Comparison of ENCODE assay signal across 11 cellular contexts in genomic region chr20:18412202-18412901, GRCh38. TPM values are rescaled to one million over a fixed set of nuclear protein-coding genes. Genes with fewer than 3 reads are reported as not detected.
DNase-seq lines count a peak whose midpoint lies in the region; ATAC-seq, FAIRE-seq and TF ChIP-seq lines count a peak whose summit lies in the region.
"Had no signal": no experiment of that assay in that cellular context is flagged by ENCODE, and none has a peak within 500 bp of the region (broad histone marks: within the 10 kb centered on the region; RNA-seq: fewer than 3 reads in every experiment).

No MANE protein-coding gene starts in this region.

- H2AFZ ChIP-seq in Loucy (ENCODE audit: low read length) (peak overlapping the region; percentile 22; the same call in 1 of the 2 replicates), H1 (ENCODE audit: low read length) (peak overlapping the region; percentile 13; the same call in 1 of the 2 replicates)

- peak overlapping the region; percentile 70 for H3K4me3 Mint-ChIP-seq in Caco-2 (ENCODE audit: unreplicated experiment)
- H3K4me3 Mint-ChIP-seq in HFFc6, result no peak overlapping the region

- TF ChIP-seq POLR2A in H1 (IDR thresholded peaks at IDR 0.05; ENCODE audit: control extremely low read depth in 1 of 2, low read depth in 2 of 2, low read length in 2 of 2), result no peak

- no peak overlapping the region; the same call in 1 of the 2 replicates for H2AK5ac ChIP-seq in H1 (ENCODE audit: low read depth, low read length)

- intact Hi-C loops in Caco-2 (cut with micrococcal nuclease; ENCODE audit: unreplicated experiment), result loop anchor here (2.0 to 10.0 kb wide), 4 partner anchors 54 to 492 kb away; partner anchors contain the start of genes DZANK1, POLR3F and SMIM26

- H4K20me1 ChIP-seq in Loucy (ENCODE audit: insufficient read depth, low read length, poor library complexity, severe bottlenecking), result no peaks in the 10 kb centered on the region
- H4K20me1 ChIP-seq in H1 (replicated peaks in 1 of 2; ENCODE audit: control insufficient read depth in 1 of 2, insufficient read depth in 2 of 2, low read length in 2 of 2), result no peaks in the 10 kb centered on the region

- H3K79me1 ChIP-seq in H1 (ENCODE audit: low read depth, low read length), result no peaks in the 10 kb centered on the region

- ATAC-seq in GM21381 (IDR thresholded peaks at IDR 0.05; ENCODE audit: unreplicated experiment), result peak; percentile 42
- ATAC-seq in GM18873 (IDR thresholded peaks at IDR 0.05; ENCODE audit: low FRiP score, unreplicated experiment), result no peak

- H3K36me3 ChIP-seq in Caco-2 (ENCODE audit: control insufficient read depth, insufficient read depth, low read length) (no peaks in the 10 kb centered on the region), Loucy (ENCODE audit: insufficient read depth, low read length) (no peaks in the 10 kb centered on the region), H1 (ENCODE audit: control insufficient read depth in 2 of 4, insufficient read depth in 4 of 4, low read length in 3 of 4) (no peaks in the 10 kb centered on the region)
- H3K36me3 ChIP-seq: adrenal gland had no signal

- no peak overlapping the region for H3K4ac ChIP-seq in H1 (replicated peaks; ENCODE audit: insufficient read length, low read depth, low read length)

- H3K27ac ChIP-seq in H1 (ENCODE audit: low read depth, low read length), result no peak overlapping the region; the same call in 1 of the 2 replicates
- H3K27ac ChIP-seq: adrenal gland had no signal

- H3K4me3 ChIP-seq in Caco-2 (ENCODE audit: low read depth, low read length), result peak overlapping the region; percentile 20
- H3K4me3 ChIP-seq in Loucy (ENCODE audit: low read length, poor library complexity, severe bottlenecking), result peak overlapping the region; percentile 1
- H3K4me3 ChIP-seq in H1 (ENCODE audit: extremely low read depth in 1 of 4, insufficient read depth in 2 of 4, low read depth in 3 of 4, low read length in 4 of 4), result peak overlapping the region in 2 of 4 experiments; percentile 5 to 40; a peak in 2 of 8 replicates
- H3K4me3 ChIP-seq: adrenal gland had no signal

- POLR2A ChIA-PET in Caco-2 (lab: Charles Lee), result interaction anchor here (0.6 kb wide), 1 partner anchor 95 kb away, joined by 3 read pairs; no protein-coding TSS in a partner anchor
- POLR2A ChIA-PET in H1 (lab: Charles Lee; ENCODE audit: partially characterized antibody), result interaction anchor here (0.6 to 0.9 kb wide), 2 partner anchors 54 to 656 kb away, joined by 3 read pairs; partner anchors contain the start of genes DZANK1 and POLR3F

- peak overlapping the region; percentile 84 for H3K23ac ChIP-seq in H1 (ENCODE audit: insufficient read length)

- H4K91ac ChIP-seq in H1 (replicated peaks; ENCODE audit: insufficient read length, low read length), result peak overlapping the region; percentile 47

- H3K4me1 Mint-ChIP-seq in Caco-2 (ENCODE audit: low read depth, unreplicated experiment) (peaks cover 8% of the 10 kb centered on the region), HFFc6 (ENCODE audit: low read depth) (no peaks in the 10 kb centered on the region)

- no peak for DNase-seq in Caco-2
- no peak for DNase-seq in H1 (ENCODE audit: low read depth in 1 of 2, low spot score in 2 of 2)
- no peak for DNase-seq in HFFc6
- no peak for DNase-seq in occipital lobe (lab: John Stamatoyannopoulos, UW)
- no peak for DNase-seq in NCI-H2171 treated with DMSO at 0.1 percent for 48 hours (lab: John Stamatoyannopoulos, UW)
- DNase-seq: adrenal gland; effector CD8-positive, alpha-beta T cell; Right ventricle myocardium superior had no signal

- no peaks in the 10 kb centered on the region for H3K9me3 ChIP-seq in Caco-2
- H3K9me3 ChIP-seq in Loucy (ENCODE audit: insufficient read depth, low read depth, low read length), result no peaks in the 10 kb centered on the region
- no peaks in the 10 kb centered on the region for H3K9me3 ChIP-seq in H1 (ENCODE audit: insufficient read depth in 2 of 2, low read depth in 1 of 2, low read length in 1 of 2)
- H3K9me3 ChIP-seq: adrenal gland had no signal

- FAIRE-seq in H1 (lab: Jason Lieb, UNC), result no peak

- peak overlapping the region; percentile 84 for H3K27ac Mint-ChIP-seq in Caco-2 (ENCODE audit: unreplicated experiment)
- H3K27ac Mint-ChIP-seq in HFFc6, result no peak overlapping the region

- H3K9me2 ChIP-seq in Loucy (replicated peaks; ENCODE audit: low read depth, low read length), result no peaks in the 10 kb centered on the region

- no peaks in the 10 kb centered on the region for H3K27me3 Mint-ChIP-seq in Caco-2 (ENCODE audit: insufficient read depth, unreplicated experiment)
- no peaks in the 10 kb centered on the region; the same call in 1 of the 2 replicates for H3K27me3 Mint-ChIP-seq in HFFc6 (ENCODE audit: insufficient read depth)

- no peaks in the 10 kb centered on the region for H3K36me3 Mint-ChIP-seq in Caco-2 (ENCODE audit: insufficient read depth, unreplicated experiment)
- no peaks in the 10 kb centered on the region for H3K36me3 Mint-ChIP-seq in HFFc6 (ENCODE audit: low read depth)

- H3K9ac ChIP-seq in Loucy (ENCODE audit: low read depth, low read length, poor library complexity, severe bottlenecking), result peak overlapping the region; percentile 6
- peak overlapping the region in 2 of 4 experiments; percentile 47 to 70; a peak in 4 of 7 replicates for H3K9ac ChIP-seq in H1 (replicated peaks in 1 of 4; ENCODE audit: extremely low read depth in 1 of 4, low read depth in 3 of 4, low read length in 3 of 4)

- H2BK120ac ChIP-seq in H1 (replicated peaks; ENCODE audit: low read depth, low read length), result no peak overlapping the region

- H3K4me2 ChIP-seq in Loucy (ENCODE audit: low read depth, low read length, poor library complexity, severe bottlenecking) (peak overlapping the region; percentile 30), H1 (ENCODE audit: insufficient read depth in 1 of 2, low read depth in 2 of 2, low read length in 2 of 2) (peak overlapping the region; percentile 54 to 55)

- no peak for TF ChIP-seq CTCF in Caco-2 (IDR thresholded peaks at IDR 0.05; ENCODE audit: insufficient read depth in 1 of 2, low read depth in 1 of 2, low read length in 1 of 2, severe bottlenecking in 1 of 2, unreplicated experiment in 1 of 2)
- no peak for TF ChIP-seq CTCF in Loucy (conservative IDR thresholded peaks at IDR 0.05; ENCODE audit: low read length)
- TF ChIP-seq CTCF in H1 (IDR thresholded peaks at IDR 0.05; ENCODE audit: control extremely low read depth in 1 of 3, insufficient read depth in 1 of 3, low read depth in 1 of 3, low read length in 3 of 3), result no peak
- no peak for TF ChIP-seq CTCF in HFFc6 (IDR thresholded peaks at IDR 0.05)

- H3K27me3 ChIP-seq in Caco-2 (replicated peaks; ENCODE audit: control insufficient read depth, insufficient read depth, low read length), result no peaks in the 10 kb centered on the region
- H3K27me3 ChIP-seq in Loucy (ENCODE audit: insufficient read depth, low read length, poor library complexity, severe bottlenecking), result no peaks in the 10 kb centered on the region
- no peaks in the 10 kb centered on the region for H3K27me3 ChIP-seq in H1 (replicated peaks in 1 of 4; ENCODE audit: control insufficient read depth in 3 of 4, extremely low read depth in 1 of 4, insufficient read depth in 3 of 4, low read length in 3 of 4)
- H3K27me3 ChIP-seq: adrenal gland had no signal

- no peak overlapping the region for H3K14ac ChIP-seq in H1 (ENCODE audit: insufficient read length)

- H2BK15ac ChIP-seq in H1 (ENCODE audit: low read length), result no peak overlapping the region

- CTCF ChIA-PET in Caco-2 (lab: Charles Lee), result interaction anchor here (1.0 to 1.3 kb wide), 2 partner anchors 16 to 19 kb away, joined by 4 to 5 read pairs; no protein-coding TSS in a partner anchor
- CTCF ChIA-PET in H1 (lab: Charles Lee; ENCODE audit: partially characterized antibody), result interaction anchor here (0.7 to 3.2 kb wide), 9 partner anchors 9 to 492 kb away, joined by 3 to 15 read pairs (median 3); partner anchors contain the start of genes RBBP9 and SEC23B

- no peak overlapping the region for H2BK20ac ChIP-seq in H1 (ENCODE audit: low read length)

- WGBS in H1 (ENCODE audit: extremely low coverage in 1 of 2, insufficient coverage in 1 of 2, insufficient read length in 1 of 2, insufficient replicate concordance in 2 of 2, low coverage in 1 of 2, low lambda C conversion rate in 2 of 2, missing lambda C conversion rate in 1 of 2), 2 experiments, result 76% methylated on average over 6 of the region's 6 CpGs; no CpG with 5 or more reads in 1 of the 2 experiments

- TF ChIP-seq RAD21 in H1 (IDR thresholded peaks at IDR 0.05 in 1 of 2, conservative IDR thresholded peaks at IDR 0.05 in 1 of 2; ENCODE audit: low read depth in 2 of 2, low read length in 2 of 2), result no peak

- H3F3A ChIP-seq in Loucy (ENCODE audit: low read depth), result no peaks in the 10 kb centered on the region

- 0 out of 2 replicates have a peak overlapping the region, but pooled peaks have one; percentile 7 for H2BK5ac ChIP-seq in H1 (ENCODE audit: low read depth, low read length)

- no peak for TF ChIP-seq EP300 in H1 (IDR thresholded peaks at IDR 0.05; ENCODE audit: borderline replicate concordance in 1 of 2, low read depth in 2 of 2, low read length in 2 of 2)

- H3K56ac ChIP-seq in H1 (replicated peaks; ENCODE audit: insufficient read length, low read depth, low read length), result no peak overlapping the region

- H3K9me3 Mint-ChIP-seq in Caco-2 (ENCODE audit: unreplicated experiment), result no peaks in the 10 kb centered on the region
- H3K9me3 Mint-ChIP-seq in HFFc6, result no peaks in the 10 kb centered on the region

- TSS peak; percentile 76 for BruUV-seq in Caco-2 (replicated peaks; lab: Mats Ljungman, UMichigan)

- H2BK12ac ChIP-seq in H1 (ENCODE audit: low read depth, low read length), result no peak overlapping the region

- H3K23me2 ChIP-seq in H1 (ENCODE audit: low read depth, low read length), result no peaks in the 10 kb centered on the region; the same call in 1 of the 2 replicates

- no peak overlapping the region for H4K8ac ChIP-seq in H1 (ENCODE audit: extremely low read depth, insufficient read depth, low read length)

- no peak overlapping the region for H4K5ac ChIP-seq in H1 (ENCODE audit: insufficient read length, low read depth, low read length)

- no peaks in the 10 kb centered on the region for H3K4me1 ChIP-seq in Caco-2
- peaks cover 3% of the 10 kb centered on the region for H3K4me1 ChIP-seq in Loucy (ENCODE audit: insufficient read depth, low read length, poor library complexity, severe bottlenecking)
- peaks cover 0 to 10% (median 2%) of the 10 kb centered on the region in 4 experiments; a peak in 5 of 7 replicates for H3K4me1 ChIP-seq in H1 (replicated peaks in 1 of 4; ENCODE audit: control insufficient read depth in 3 of 4, insufficient read depth in 4 of 4, low read length in 3 of 4)

- H3K79me2 ChIP-seq in Loucy (ENCODE audit: insufficient read depth, low read length) (no peaks in the 10 kb centered on the region), H1 (ENCODE audit: control insufficient read depth in 1 of 2, insufficient read depth in 2 of 2, low read length in 2 of 2) (no peaks in the 10 kb centered on the region)

- H3K18ac ChIP-seq in H1 (ENCODE audit: extremely low read depth, low read length), result no peak overlapping the region

RNA-seq across cellular contexts. Expression of gene DZANK1, which starts 54.5 kb away (rescaled TPM):
- 8.6 and 9.6 TPM in 2 replicates for total RNA-seq in Caco-2 (2022)
- 9.7 and 9.9 TPM in 2 replicates for total RNA-seq in H1 (2021; fragmentation: NEBNext Ultra II Directional; extraction: Animal tissue kit (Norgen Biotek cat#: 25700))
- polyA plus RNA-seq in H1 (2011; rRNA removed), result 4.9 and 8.0 TPM in 2 replicates
- polyA plus RNA-seq in H1 (2011; cell fraction: cytosol; rRNA removed), result 9.6 TPM
- 8.1 TPM for polyA plus RNA-seq in H1 (2011; cell fraction: nucleus; rRNA removed)
- 8.5 to 13.0 TPM (median 11.2 TPM) in 4 replicates for polyA plus RNA-seq in H1 (2012, experiment 1 of 2)
- 2.3 TPM for polyA plus RNA-seq in H1 (2012, experiment 2 of 2)
- 10.8 TPM for polyA plus RNA-seq in H1 (2013, experiment 1 of 2)
- 10.0 TPM for polyA plus RNA-seq in H1 (2013, experiment 2 of 2)
- polyA minus RNA-seq in H1 (2011; rRNA and poly(A)+ RNA removed), result 7.0 and 11.3 TPM in 2 replicates
- polyA minus RNA-seq in H1 (2011; cell fraction: cytosol; rRNA and poly(A)+ RNA removed), result 7.3 TPM
- polyA minus RNA-seq in H1 (2011; cell fraction: nucleus; rRNA and poly(A)+ RNA removed), result 10.0 TPM
- total RNA-seq in HFFc6 (2021; fragmentation: NEBNext Ultra II Directional; extraction: Animal tissue kit (Norgen Biotek cat#: 25700)), result 1 to 10 TPM; 1.1 to 1.6 (median 1.5) TPM
- 4.2 TPM for total RNA-seq in occipital lobe

RNA-seq across cellular contexts. Expression of gene POLR3F, which starts 54.8 kb away (rescaled TPM):
- total RNA-seq in Caco-2 (2022), result 13.7 and 15.7 TPM in 2 replicates
- total RNA-seq in H1 (2021; fragmentation: NEBNext Ultra II Directional; extraction: Animal tissue kit (Norgen Biotek cat#: 25700)), result 12.6 and 14.0 TPM in 2 replicates
- 2.8 and 5.7 TPM in 2 replicates for polyA plus RNA-seq in H1 (2011; rRNA removed)
- 8.8 TPM for polyA plus RNA-seq in H1 (2011; cell fraction: cytosol; rRNA removed)
- 10.1 TPM for polyA plus RNA-seq in H1 (2011; cell fraction: nucleus; rRNA removed)
- 7.1 to 12.1 TPM (median 10.4 TPM) in 4 replicates for polyA plus RNA-seq in H1 (2012, experiment 1 of 2)
- 1.4 TPM for polyA plus RNA-seq in H1 (2012, experiment 2 of 2)
- 9.7 TPM for polyA plus RNA-seq in H1 (2013, experiment 1 of 2)
- polyA plus RNA-seq in H1 (2013, experiment 2 of 2), result 10.3 TPM
- polyA minus RNA-seq in H1 (2011; rRNA and poly(A)+ RNA removed), result 3.9 and 6.9 TPM in 2 replicates
- 19.7 TPM for polyA minus RNA-seq in H1 (2011; cell fraction: cytosol; rRNA and poly(A)+ RNA removed)
- polyA minus RNA-seq in H1 (2011; cell fraction: nucleus; rRNA and poly(A)+ RNA removed), result 13.9 TPM
- total RNA-seq in HFFc6 (2021; fragmentation: NEBNext Ultra II Directional; extraction: Animal tissue kit (Norgen Biotek cat#: 25700)), result 10 to 100 TPM; 10.7 to 12.8 (median 12.0) TPM
- total RNA-seq in occipital lobe, result 30.7 TPM
